Comparison of ENCODE assay signal across 1 cellular context in the genomic region with DNA sequence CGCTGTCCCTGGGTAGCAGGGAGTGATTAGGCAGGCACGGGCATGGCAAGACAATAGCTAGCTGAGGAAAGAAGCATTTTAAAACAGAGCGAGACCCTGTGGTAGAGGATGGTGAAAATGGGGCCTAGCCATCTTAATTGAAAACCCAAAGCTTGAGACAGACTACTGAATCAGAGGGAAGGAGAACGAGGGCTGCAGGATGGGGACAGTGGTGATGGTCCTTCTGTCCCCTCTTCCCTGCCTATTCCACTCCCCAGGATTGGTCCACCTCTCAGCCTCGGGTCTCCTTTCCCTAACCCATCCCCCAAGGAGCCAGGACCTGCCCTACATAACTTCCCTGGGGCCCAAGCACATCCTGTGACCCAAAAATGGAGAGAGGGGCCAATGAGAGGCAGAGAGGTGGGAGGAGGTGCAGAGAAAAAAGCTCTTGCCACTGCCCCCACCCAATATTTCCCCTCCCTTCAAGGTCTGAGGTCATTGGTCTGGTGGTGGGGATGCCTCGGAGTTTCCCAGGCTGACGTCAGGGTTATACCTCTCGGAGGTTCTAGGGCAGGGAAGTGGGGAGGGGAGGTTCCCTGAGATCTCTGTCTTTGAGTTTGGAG.
TF ChIP-seq lines count a peak whose summit lies in the region.

No MANE protein-coding gene starts in this region.

TF ChIP-seq in K562, 482 proteins besides CTCF, POLR2A, EP300 and RAD21 (continued from another document):
- TF ChIP-seq, protein P1, sequence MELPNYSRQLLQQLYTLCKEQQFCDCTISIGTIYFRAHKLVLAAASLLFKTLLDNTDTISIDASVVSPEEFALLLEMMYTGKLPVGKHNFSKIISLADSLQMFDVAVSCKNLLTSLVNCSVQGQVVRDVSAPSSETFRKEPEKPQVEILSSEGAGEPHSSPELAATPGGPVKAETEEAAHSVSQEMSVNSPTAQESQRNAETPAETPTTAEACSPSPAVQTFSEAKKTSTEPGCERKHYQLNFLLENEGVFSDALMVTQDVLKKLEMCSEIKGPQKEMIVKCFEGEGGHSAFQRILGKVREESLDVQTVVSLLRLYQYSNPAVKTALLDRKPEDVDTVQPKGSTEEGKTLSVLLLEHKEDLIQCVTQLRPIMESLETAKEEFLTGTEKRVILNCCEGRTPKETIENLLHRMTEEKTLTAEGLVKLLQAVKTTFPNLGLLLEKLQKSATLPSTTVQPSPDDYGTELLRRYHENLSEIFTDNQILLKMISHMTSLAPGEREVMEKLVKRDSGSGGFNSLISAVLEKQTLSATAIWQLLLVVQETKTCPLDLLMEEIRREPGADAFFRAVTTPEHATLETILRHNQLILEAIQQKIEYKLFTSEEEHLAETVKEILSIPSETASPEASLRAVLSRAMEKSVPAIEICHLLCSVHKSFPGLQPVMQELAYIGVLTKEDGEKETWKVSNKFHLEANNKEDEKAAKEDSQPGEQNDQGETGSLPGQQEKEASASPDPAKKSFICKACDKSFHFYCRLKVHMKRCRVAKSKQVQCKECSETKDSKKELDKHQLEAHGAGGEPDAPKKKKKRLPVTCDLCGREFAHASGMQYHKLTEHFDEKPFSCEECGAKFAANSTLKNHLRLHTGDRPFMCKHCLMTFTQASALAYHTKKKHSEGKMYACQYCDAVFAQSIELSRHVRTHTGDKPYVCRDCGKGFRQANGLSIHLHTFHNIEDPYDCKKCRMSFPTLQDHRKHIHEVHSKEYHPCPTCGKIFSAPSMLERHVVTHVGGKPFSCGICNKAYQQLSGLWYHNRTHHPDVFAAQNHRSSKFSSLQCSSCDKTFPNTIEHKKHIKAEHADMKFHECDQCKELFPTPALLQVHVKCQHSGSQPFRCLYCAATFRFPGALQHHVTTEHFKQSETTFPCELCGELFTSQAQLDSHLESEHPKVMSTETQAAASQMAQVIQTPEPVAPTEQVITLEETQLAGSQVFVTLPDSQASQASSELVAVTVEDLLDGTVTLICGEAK (IDR thresholded peaks at IDR 0.05) = no peak
- TF ChIP-seq, protein P1 (CRISPR knock-in tag; IDR thresholded peaks at IDR 0.05) = no peak
- TF ChIP-seq NCOA6 (IDR thresholded peaks at IDR 0.05) = no peak
- 0 out of 2 replicates have a peak, but pooled peaks have one; percentile 15 for TF ChIP-seq ZNF644 (tag; IDR thresholded peaks at IDR 0.05; ENCODE audit: low read depth)
- TF ChIP-seq NUFIP1 (IDR thresholded peaks at IDR 0.05; ENCODE audit: partially characterized antibody) = no peak
- TF ChIP-seq, protein P2, sequence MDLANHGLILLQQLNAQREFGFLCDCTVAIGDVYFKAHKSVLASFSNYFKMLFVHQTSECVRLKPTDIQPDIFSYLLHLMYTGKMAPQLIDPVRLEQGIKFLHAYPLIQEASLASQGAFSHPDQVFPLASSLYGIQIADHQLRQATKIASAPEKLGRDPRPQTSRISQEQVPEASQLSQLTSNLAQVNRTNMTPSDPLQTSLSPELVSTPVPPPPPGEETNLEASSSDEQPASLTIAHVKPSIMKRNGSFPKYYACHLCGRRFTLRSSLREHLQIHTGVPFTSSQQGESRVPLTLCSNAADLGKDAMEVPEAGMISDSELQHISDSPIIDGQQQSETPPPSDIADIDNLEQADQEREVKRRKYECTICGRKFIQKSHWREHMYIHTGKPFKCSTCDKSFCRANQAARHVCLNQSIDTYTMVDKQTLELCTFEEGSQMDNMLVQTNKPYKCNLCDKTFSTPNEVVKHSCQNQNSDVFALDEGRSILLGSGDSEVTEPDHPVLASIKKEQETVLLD (IDR thresholded peaks at IDR 0.05) = no peak
- TF ChIP-seq, protein P3, sequence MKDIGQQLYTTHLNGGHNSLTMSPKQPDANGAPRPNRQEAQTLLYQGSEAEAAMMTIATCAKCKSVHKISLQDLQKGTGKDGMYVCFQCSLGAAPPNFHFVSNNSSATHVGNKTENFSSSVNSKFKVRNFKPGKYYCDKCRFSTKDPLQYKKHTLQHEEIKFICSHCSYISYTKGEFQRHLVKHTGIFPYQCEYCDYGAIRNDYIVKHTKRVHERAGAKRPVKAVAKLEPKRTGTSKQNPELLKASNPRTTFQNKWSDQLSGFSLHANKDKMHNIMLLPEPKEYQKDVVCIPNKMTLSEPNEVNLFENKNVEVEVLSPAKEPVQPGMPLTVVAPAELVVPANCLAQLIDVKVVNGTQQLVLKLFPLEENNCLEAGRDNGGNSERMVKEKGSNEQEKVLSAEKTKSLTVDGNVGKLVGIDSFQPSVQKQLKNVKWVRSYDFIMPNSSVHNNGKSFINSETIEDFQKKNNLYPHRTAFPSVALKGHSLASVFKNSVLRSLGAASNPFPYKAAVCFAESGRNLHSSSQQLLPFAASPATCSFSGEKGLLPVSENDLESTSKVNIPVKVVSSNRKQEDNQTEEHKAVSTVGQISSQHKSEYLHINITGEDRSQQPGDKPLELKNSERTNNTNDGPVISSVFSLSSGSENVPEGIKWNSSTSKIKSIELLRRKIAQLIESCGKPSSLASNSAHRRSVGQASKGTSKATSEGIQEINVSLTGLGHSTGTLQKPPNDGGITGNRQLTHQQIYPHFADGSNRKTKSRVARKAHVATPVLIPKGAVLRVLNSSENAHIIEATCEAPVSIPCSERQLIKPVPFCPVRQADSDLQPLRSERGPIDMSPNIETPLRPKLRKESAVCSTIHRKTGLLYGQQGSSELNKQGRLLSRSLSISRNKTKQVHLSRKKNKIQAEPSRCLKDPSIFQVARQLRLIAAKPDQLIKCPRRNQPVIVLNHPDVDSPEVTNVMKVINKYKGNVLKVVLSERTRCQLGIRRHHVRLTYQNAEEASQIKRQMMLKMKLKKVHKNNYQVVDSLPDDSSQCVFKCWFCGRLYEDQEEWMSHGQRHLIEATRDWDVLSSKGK (CRISPR knock-in tag; IDR thresholded peaks at IDR 0.05) = no peak
- no peak for TF ChIP-seq HNRNPH1 (optimal IDR thresholded peaks at IDR 0.05; ENCODE audit: low read depth, low read length)
- TF ChIP-seq ZNF253 (CRISPR knock-in tag; conservative IDR thresholded peaks at IDR 0.05) = no peak
- TF ChIP-seq ZNF23 (CRISPR knock-in tag; IDR thresholded peaks at IDR 0.05) = 0 out of 2 replicates have a peak, but pooled peaks have one; percentile 60
- TF ChIP-seq ZNF41 (CRISPR knock-in tag; conservative IDR thresholded peaks at IDR 0.05) = 0 out of 2 replicates have a peak, but pooled peaks have one; percentile 36
- no peak for TF ChIP-seq SAFB (IDR thresholded peaks at IDR 0.05; ENCODE audit: borderline replicate concordance, low read depth, low read length)
- TF ChIP-seq ETV6 (IDR thresholded peaks at IDR 0.05; ENCODE audit: borderline replicate concordance in 1 of 2, low read depth in 2 of 2, low read length in 1 of 2) = no peak
- no peak for TF ChIP-seq ETV6 (CRISPR knock-in tag; IDR thresholded peaks at IDR 0.05; ENCODE audit: borderline replicate concordance)
- no peak for TF ChIP-seq ZNF274 (IDR thresholded peaks at IDR 0.05; ENCODE audit: borderline replicate concordance, low read depth, low read length)
- TF ChIP-seq PPARD (CRISPR knock-in tag; IDR thresholded peaks at IDR 0.05) = 0 out of 2 replicates have a peak, but pooled peaks have one; percentile 23
- TF ChIP-seq, protein P4, sequence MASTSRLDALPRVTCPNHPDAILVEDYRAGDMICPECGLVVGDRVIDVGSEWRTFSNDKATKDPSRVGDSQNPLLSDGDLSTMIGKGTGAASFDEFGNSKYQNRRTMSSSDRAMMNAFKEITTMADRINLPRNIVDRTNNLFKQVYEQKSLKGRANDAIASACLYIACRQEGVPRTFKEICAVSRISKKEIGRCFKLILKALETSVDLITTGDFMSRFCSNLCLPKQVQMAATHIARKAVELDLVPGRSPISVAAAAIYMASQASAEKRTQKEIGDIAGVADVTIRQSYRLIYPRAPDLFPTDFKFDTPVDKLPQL (IDR thresholded peaks at IDR 0.05; ENCODE audit: extremely low read depth, insufficient read length) = no peak
- TF ChIP-seq ZBTB17 (CRISPR knock-in tag; IDR thresholded peaks at IDR 0.05) = no peak
- peak; percentile 85; the same call in 1 of the 2 replicates for TF ChIP-seq ZNF695 (CRISPR knock-in tag; IDR thresholded peaks at IDR 0.05)
- TF ChIP-seq, protein P5, sequence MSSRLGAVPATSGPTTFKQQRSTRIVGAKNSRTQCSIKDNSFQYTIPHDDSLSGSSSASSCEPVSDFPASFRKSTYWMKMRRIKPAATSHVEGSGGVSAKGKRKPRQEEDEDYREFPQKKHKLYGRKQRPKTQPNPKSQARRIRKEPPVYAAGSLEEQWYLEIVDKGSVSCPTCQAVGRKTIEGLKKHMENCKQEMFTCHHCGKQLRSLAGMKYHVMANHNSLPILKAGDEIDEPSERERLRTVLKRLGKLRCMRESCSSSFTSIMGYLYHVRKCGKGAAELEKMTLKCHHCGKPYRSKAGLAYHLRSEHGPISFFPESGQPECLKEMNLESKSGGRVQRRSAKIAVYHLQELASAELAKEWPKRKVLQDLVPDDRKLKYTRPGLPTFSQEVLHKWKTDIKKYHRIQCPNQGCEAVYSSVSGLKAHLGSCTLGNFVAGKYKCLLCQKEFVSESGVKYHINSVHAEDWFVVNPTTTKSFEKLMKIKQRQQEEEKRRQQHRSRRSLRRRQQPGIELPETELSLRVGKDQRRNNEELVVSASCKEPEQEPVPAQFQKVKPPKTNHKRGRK (tag; IDR thresholded peaks at IDR 0.05) = no peak
- peak; percentile 50; the same call in 1 of the 2 replicates for TF ChIP-seq BACH1 (tag; IDR thresholded peaks at IDR 0.05)
- TF ChIP-seq HMG20A (CRISPR knock-in tag; conservative IDR thresholded peaks at IDR 0.05) = no peak
- no peak for TF ChIP-seq TFAM (CRISPR knock-in tag; conservative IDR thresholded peaks at IDR 0.05)
- TF ChIP-seq, protein P6, sequence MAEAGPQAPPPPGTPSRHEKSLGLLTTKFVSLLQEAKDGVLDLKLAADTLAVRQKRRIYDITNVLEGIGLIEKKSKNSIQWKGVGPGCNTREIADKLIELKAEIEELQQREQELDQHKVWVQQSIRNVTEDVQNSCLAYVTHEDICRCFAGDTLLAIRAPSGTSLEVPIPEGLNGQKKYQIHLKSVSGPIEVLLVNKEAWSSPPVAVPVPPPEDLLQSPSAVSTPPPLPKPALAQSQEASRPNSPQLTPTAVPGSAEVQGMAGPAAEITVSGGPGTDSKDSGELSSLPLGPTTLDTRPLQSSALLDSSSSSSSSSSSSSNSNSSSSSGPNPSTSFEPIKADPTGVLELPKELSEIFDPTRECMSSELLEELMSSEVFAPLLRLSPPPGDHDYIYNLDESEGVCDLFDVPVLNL (CRISPR knock-in tag; IDR thresholded peaks at IDR 0.05; ENCODE audit: low read depth) = no peak
- TF ChIP-seq ZFP36 (IDR thresholded peaks at IDR 0.05; ENCODE audit: low read depth, low read length, partially characterized antibody) = no peak
- no peak for TF ChIP-seq SP1 (CRISPR knock-in tag; IDR thresholded peaks at IDR 0.05)
- TF ChIP-seq TSC22D4 (tag; IDR thresholded peaks at IDR 0.05) = no peak
- TF ChIP-seq TEAD1 (CRISPR knock-in tag; IDR thresholded peaks at IDR 0.05) = no peak
- TF ChIP-seq, protein P7, sequence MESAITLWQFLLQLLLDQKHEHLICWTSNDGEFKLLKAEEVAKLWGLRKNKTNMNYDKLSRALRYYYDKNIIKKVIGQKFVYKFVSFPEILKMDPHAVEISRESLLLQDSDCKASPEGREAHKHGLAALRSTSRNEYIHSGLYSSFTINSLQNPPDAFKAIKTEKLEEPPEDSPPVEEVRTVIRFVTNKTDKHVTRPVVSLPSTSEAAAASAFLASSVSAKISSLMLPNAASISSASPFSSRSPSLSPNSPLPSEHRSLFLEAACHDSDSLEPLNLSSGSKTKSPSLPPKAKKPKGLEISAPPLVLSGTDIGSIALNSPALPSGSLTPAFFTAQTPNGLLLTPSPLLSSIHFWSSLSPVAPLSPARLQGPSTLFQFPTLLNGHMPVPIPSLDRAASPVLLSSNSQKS (CRISPR knock-in tag; IDR thresholded peaks at IDR 0.05) = no peak
- 0 out of 2 replicates have a peak, but pooled peaks have one; percentile 5 for TF ChIP-seq GATAD2A (IDR thresholded peaks at IDR 0.05)
- TF ChIP-seq TAF7 (tag; IDR thresholded peaks at IDR 0.05) = 0 out of 2 replicates have a peak, but pooled peaks have one; percentile 14
